ENCODE assay signal across 21 cellular contexts in genomic region chr17:48905987-48906515, GRCh38. TPM values are rescaled to one million over a fixed set of nuclear protein-coding genes. Genes with fewer than 3 reads are reported as not detected.
A peak's percentile ranks its signal among the peaks of the same experiment; 100 is the strongest.
DNase-seq lines count a peak whose midpoint lies in the region; ATAC-seq and TF ChIP-seq lines count a peak whose summit lies in the region.
"Had no signal": no experiment of that assay in that cellular context is flagged by ENCODE, and none has a peak within 500 bp of the region (broad histone marks: within the 10 kb centered on the region; RNA-seq: fewer than 3 reads in every experiment).

No MANE protein-coding gene starts in this region.

- peak overlapping the region in 8 of 11 experiments; percentile 15 to 88 (median 76); a peak in 10 of 22 replicates for H3K4me2 ChIP-seq in BLaER1 treated with 17β-estradiol and CSF1 and Interleukin-3, amounts not matched to agents 10 nM and 100 nM
- peak overlapping the region; percentile 7 for H3K4me2 ChIP-seq in GM23248 (ENCODE audit: unreplicated experiment)
- H3K4me2 ChIP-seq: BLaER1 had no signal

- H3K4me1 ChIP-seq in BLaER1 treated with 17β-estradiol and CSF1 and Interleukin-3, amounts not matched to agents 10 nM and 100 nM = peaks cover 28 to 40% (median 36%) of the 10 kb centered on the region in 10 experiments
- peaks cover 27% of the 10 kb centered on the region for H3K4me1 ChIP-seq in GM23248 (ENCODE audit: insufficient read depth)

- in situ Hi-C loops in GM23248 (cut with MboI) = no loop called here

- H3K27ac Mint-ChIP-seq in activated naive CD8-positive, alpha-beta T cell = no peak overlapping the region
- H3K27ac Mint-ChIP-seq in T-helper 17 cell = no peak overlapping the region

- H3K9me3 Mint-ChIP-seq in activated naive CD8-positive, alpha-beta T cell (ENCODE audit: low read depth) = no peaks in the 10 kb centered on the region
- H3K9me3 Mint-ChIP-seq: CD8-positive, alpha-beta memory T cell had no signal

- peak overlapping the region; percentile 17 for H3K4me3 Mint-ChIP-seq in activated naive CD8-positive, alpha-beta T cell
- no peak overlapping the region for H3K4me3 Mint-ChIP-seq in T-helper 17 cell

- peaks cover 25% of the 10 kb centered on the region for H3K4me1 Mint-ChIP-seq in activated naive CD8-positive, alpha-beta T cell (ENCODE audit: low read depth)
- peaks cover 26% of the 10 kb centered on the region for H3K4me1 Mint-ChIP-seq in T-helper 17 cell

- H3K36me3 Mint-ChIP-seq in activated naive CD8-positive, alpha-beta T cell = peaks cover 5% of the 10 kb centered on the region
- peaks cover 3% of the 10 kb centered on the region for H3K36me3 Mint-ChIP-seq in T-helper 17 cell (ENCODE audit: low read depth)

- H3K27me3 Mint-ChIP-seq in activated naive CD8-positive, alpha-beta T cell = no peaks in the 10 kb centered on the region
- H3K27me3 Mint-ChIP-seq in T-helper 17 cell = no peaks in the 10 kb centered on the region
- H3K27me3 Mint-ChIP-seq: CD8-positive, alpha-beta memory T cell had no signal

- peaks cover 37% of the 10 kb centered on the region for H3K79me2 ChIP-seq in GM23248 (ENCODE audit: insufficient read depth)

- no peak overlapping the region for H3K4me3 ChIP-seq in BLaER1 treated with 17β-estradiol and CSF1 and Interleukin-3, amounts not matched to agents 10 nM and 100 nM
- H3K4me3 ChIP-seq in GM23248 (no peak overlapping the region), fibroblast of the aortic adventitia (ENCODE audit: low read depth, low read length) (no peak overlapping the region)
- H3K4me3 ChIP-seq: BLaER1 had no signal

- H3K27ac ChIP-seq in BLaER1 treated with 17β-estradiol and CSF1 and Interleukin-3, amounts not matched to agents 10 nM and 100 nM = peak overlapping the region in 2 of 11 experiments; percentile 10 to 99; a peak in 1 of 22 replicates
- peak overlapping the region; percentile 32; the same call in 1 of the 2 replicates for H3K27ac ChIP-seq in GM23248
- H3K27ac ChIP-seq: BLaER1, HL-60 had no signal

- no peaks in the 10 kb centered on the region for H3K9me2 ChIP-seq in GM23248 (ENCODE audit: insufficient read depth)

- H3K9me3 ChIP-seq in BLaER1 treated with 17β-estradiol and CSF1 and Interleukin-3, amounts not matched to agents 10 nM and 100 nM (replicated peaks in 1 of 11) = no peaks in the 10 kb centered on the region
- no peaks in the 10 kb centered on the region for H3K9me3 ChIP-seq in GM23248 (ENCODE audit: low read depth)
- H3K9me3 ChIP-seq in T-helper 17 cell (ENCODE audit: control insufficient read depth, low read length, poor library complexity, severe bottlenecking) = no peaks in the 10 kb centered on the region
- H3K9me3 ChIP-seq: BLaER1 had no signal

- peaks cover 6 to 15% (median 14%) of the 10 kb centered on the region in 11 experiments for H3K36me3 ChIP-seq in BLaER1 treated with 17β-estradiol and CSF1 and Interleukin-3, amounts not matched to agents 10 nM and 100 nM
- H3K36me3 ChIP-seq in GM23248 (ENCODE audit: low read depth) = no peaks in the 10 kb centered on the region

- ATAC-seq in HG03439 (IDR thresholded peaks at IDR 0.05; ENCODE audit: unreplicated experiment) (no peak), T-helper 17 cell (no peak)
- ATAC-seq: SK-N-SH treated with all-trans-retinoic acid at 6 μM for 48 hours had no signal

- no peaks in the 10 kb centered on the region for H3K27me3 ChIP-seq in BLaER1 treated with 17β-estradiol and CSF1 and Interleukin-3, amounts not matched to agents 10 nM and 100 nM
- no peaks in the 10 kb centered on the region for H3K27me3 ChIP-seq in GM23248 (replicated peaks; ENCODE audit: insufficient read depth)
- H3K27me3 ChIP-seq: BLaER1 had no signal

- peaks cover 14% of the 10 kb centered on the region for H3F3A ChIP-seq in GM23248 (ENCODE audit: insufficient read depth)

- no peak overlapping the region for H2AFZ ChIP-seq in GM23248

- H4K20me1 ChIP-seq in BLaER1 treated with 17β-estradiol and CSF1 and Interleukin-3, amounts not matched to agents 10 nM and 100 nM = peaks cover 16 to 21% (median 20%) of the 10 kb centered on the region in 11 experiments; a peak in 21 of 22 replicates
- H4K20me1 ChIP-seq in GM23248 (ENCODE audit: insufficient read depth) = 0 out of 2 replicates have a peak, but pooled peaks cover 3% of the 10 kb centered on the region

- 62 to 66% methylated on average over 9 of the region's 9 CpGs for WGBS in GM23248 (ENCODE audit: low coverage in 1 of 2, low lambda C conversion rate in 2 of 2, missing lambda C conversion rate in 2 of 2), 2 experiments

- no peak overlapping the region for H3K9ac ChIP-seq in BLaER1 treated with 17β-estradiol and CSF1 and Interleukin-3, amounts not matched to agents 10 nM and 100 nM
- H3K9ac ChIP-seq in GM23248 = no peak overlapping the region
- H3K9ac ChIP-seq: BLaER1 had no signal

- DNase-seq in GM23248 = peak; percentile 17
- DNase-seq in fibroblast of the aortic adventitia (ENCODE audit: low read depth) = peak; percentile 65
- DNase-seq in T-helper 17 cell = no peak
- no peak for DNase-seq in NCI-H524 (lab: John Stamatoyannopoulos, UW)
- DNase-seq in SK-N-DZ (ENCODE audit: low spot score) = no peak
- DNase-seq: CD8-positive, alpha-beta memory T cell; IMR-90; NCI-H1048; NCI-H1436 treated with DMSO at 0.1 percent for 48 hours; NCI-H2081; NCI-H2171 treated with DMSO at 0.1 percent for 48 hours; NCI-H446; NCI-H748 treated with DMSO at 0.1 percent for 48 hours; OCI-M1; SHP77 had no signal

- TF ChIP-seq CTCF in fibroblast of the aortic adventitia (IDR thresholded peaks at IDR 0.05; ENCODE audit: insufficient read depth, low read length) = no peak

RNA-seq across cellular contexts. Expression of gene UBE2Z, which starts 2.2 kb away (rescaled TPM):
- total RNA-seq in GM23248 (2014; rRNA removed; shearing (Covaris generic)) = 104 and 124 TPM in 2 replicates
- polyA plus RNA-seq in GM23248 (2016; fragmentation: Nextera tagmentation; extraction: Ambion mirVana) = 80.4 and 85.6 TPM in 2 replicates
- total RNA-seq in fibroblast of the aortic adventitia (ENCODE audit: low replicate concordance) (82.4 and 103 TPM in 2 replicates), T-helper 17 cell (10 to 100 TPM; 78.9 to 84.5 TPM)
- 35.5 and 38.8 TPM in 2 replicates for polyA plus RNA-seq in SK-N-DZ (2014; cell fraction: cytosol; rRNA removed)
- polyA plus RNA-seq in SK-N-DZ (2014; cell fraction: nucleus; rRNA removed) = 32.6 and 38.7 TPM in 2 replicates

RNA-seq across cellular contexts. Expression of gene ATP5MC1, which starts 13.5 kb away (rescaled TPM):
- total RNA-seq in GM23248 (2014; rRNA removed; shearing (Covaris generic)) = 85.7 and 108 TPM in 2 replicates
- polyA plus RNA-seq in GM23248 (2016; fragmentation: Nextera tagmentation; extraction: Ambion mirVana) = 212 and 221 TPM in 2 replicates
- total RNA-seq in fibroblast of the aortic adventitia (ENCODE audit: low replicate concordance) (9.9 and 91.6 TPM in 2 replicates), T-helper 17 cell (10 to 100 TPM; 17.3 to 25.7 TPM)
- polyA plus RNA-seq in SK-N-DZ (2014; cell fraction: cytosol; rRNA removed) = 230 and 323 TPM in 2 replicates
- 199 and 251 TPM in 2 replicates for polyA plus RNA-seq in SK-N-DZ (2014; cell fraction: nucleus; rRNA removed)

RNA-seq across cellular contexts. Expression of gene SNF8, which starts 38.6 kb away (rescaled TPM):
- total RNA-seq in GM23248 (2014; rRNA removed; shearing (Covaris generic)) = 81.6 and 94.9 TPM in 2 replicates
- polyA plus RNA-seq in GM23248 (2016; fragmentation: Nextera tagmentation; extraction: Ambion mirVana) = 176 and 179 TPM in 2 replicates
- total RNA-seq in fibroblast of the aortic adventitia (ENCODE audit: low replicate concordance) (72.6 and 89.5 TPM in 2 replicates), T-helper 17 cell (10 to 100 TPM; 53.8 to 70.6 TPM)
- polyA plus RNA-seq in SK-N-DZ (2014; cell fraction: cytosol; rRNA removed) = 187 and 212 TPM in 2 replicates
- polyA plus RNA-seq in SK-N-DZ (2014; cell fraction: nucleus; rRNA removed) = 116 and 127 TPM in 2 replicates

Comparison
In these comparisons a context has a peak if more than half of its experiments do, and no peak if none do; other contexts are left out.
1. DNase-seq: peak in GM23248 (single experiment) and fibroblast of the aortic adventitia (single experiment); none in T-helper 17 cell (0 of 3), NCI-H524 (0 of 2) and SK-N-DZ (single experiment).